In genomic region chr20:1045860-1046418, GRCh38 we compare ENCODE assay signal across 24 cellular contexts. TPM values are rescaled to one million over a fixed set of nuclear protein-coding genes. Genes with fewer than 3 reads are reported as not detected.
"Had no signal": no experiment of that assay in that cellular context is flagged by ENCODE, and none has a peak within 500 bp of the region (broad histone marks: within the 10 kb centered on the region; RNA-seq: fewer than 3 reads in every experiment).

No MANE protein-coding gene starts in this region.

- H3K9ac ChIP-seq: KMS-11, SK-N-SH had no signal

- H3K9me3 ChIP-seq: SK-N-SH had no signal

- DNase-seq: Kasumi-1, MM.1S, NCI-H1092 treated with DMSO at 0.1 percent for 48 hours, NCI-H1436, NCI-H187, NCI-H2029, NCI-H2081 treated with DMSO at 0.1 percent for 48 hours, NCI-H2171, NCI-H226, NCI-H446, NCI-H510A, NCI-H524 treated with DMSO at 0.1 percent for 48 hours, NCI-H69, NCI-H774, PC-3, SHP77, SK-N-SH, SW 1271 had no signal

- FAIRE-seq: HTR-8/SVneo had no signal

- H3K4me2 ChIP-seq: KMS-11, SK-N-SH had no signal

- H3K27ac ChIP-seq: HL-60, KMS-11, RWPE1 had no signal

- ATAC-seq: Panc1, PC-3 had no signal

RNA-seq across cellular contexts. Expression of gene RSPO4, which starts 43.8 kb away (rescaled TPM):
- total RNA-seq: M059J, PC-3 had no signal
- polyA plus RNA-seq: SK-N-SH had no signal
